1 cellular context compared by ENCODE assay signal in genomic region chr12:89354630-89354931, GRCh38.
TF ChIP-seq lines count a peak whose summit lies in the region.

No MANE protein-coding gene starts in this region.

TF ChIP-seq in HepG2, 621 proteins besides CTCF, POLR2A, EP300 and RAD21 (continued from another document):
- TF ChIP-seq ZFP82 (CRISPR knock-in tag; IDR thresholded peaks at IDR 0.05; ENCODE audit: borderline replicate concordance) (peak; percentile 28; the same call in 1 of the 2 replicates), SAFB2 (CRISPR knock-in tag; IDR thresholded peaks at IDR 0.05; ENCODE audit: borderline replicate concordance, low read depth) (0 out of 2 replicates have a peak, but pooled peaks have one; percentile 4), ATF3 (CRISPR knock-in tag; IDR thresholded peaks at IDR 0.05) (no peak), ZNF20 (CRISPR knock-in tag; IDR thresholded peaks at IDR 0.05) (no peak), POLR2AphosphoS5 (IDR thresholded peaks at IDR 0.05; ENCODE audit: low read depth, low read length) (peak; percentile 28; the same call in 1 of the 2 replicates), E2F5 (CRISPR knock-in tag; conservative IDR thresholded peaks at IDR 0.05) (no peak), STAG1 (CRISPR knock-in tag; IDR thresholded peaks at IDR 0.05) (no peak), ZC3H4 (CRISPR knock-in tag; IDR thresholded peaks at IDR 0.05; ENCODE audit: borderline replicate concordance) (peak; percentile 70), ZNF530 (CRISPR knock-in tag; IDR thresholded peaks at IDR 0.05; ENCODE audit: low read depth) (no peak), ATRX (CRISPR knock-in tag; IDR thresholded peaks at IDR 0.05; ENCODE audit: borderline replicate concordance) (no peak), SNAPC4 (CRISPR knock-in tag; IDR thresholded peaks at IDR 0.05) (0 out of 2 replicates have a peak, but pooled peaks have one; percentile 0), ZNF572 (CRISPR knock-in tag; IDR thresholded peaks at IDR 0.05) (no peak), ZNF816 (CRISPR knock-in tag; IDR thresholded peaks at IDR 0.05; ENCODE audit: borderline replicate concordance) (peak; percentile 77; the same call in 1 of the 2 replicates), ZNF431 (CRISPR knock-in tag; IDR thresholded peaks at IDR 0.05; ENCODE audit: borderline replicate concordance, low read depth) (no peak)
